Comparison of ENCODE assay signal across 8 cellular contexts in genomic region chr3:38138347-38139190, GRCh38. TPM values are rescaled to one million over a fixed set of nuclear protein-coding genes. Genes with fewer than 3 reads are reported as not detected.
A peak's percentile ranks its signal among the peaks of the same experiment; 100 is the strongest.
DNase-seq lines count a peak whose midpoint lies in the region; ATAC-seq and TF ChIP-seq lines count a peak whose summit lies in the region.

Gene MYD88 (plus strand): TSS chr3:38138661. CDS start chr3:38138701, 40 bp downstream.

- peak within 1 kb of the TSS; percentile 97 for H3K4me3 Mint-ChIP-seq in HFFc6

- DNase-seq in HFFc6: peak; percentile 48
- peak; percentile 27 for DNase-seq in NCI-H2227 treated with DMSO at 0.1 percent for 48 hours (lab: John Stamatoyannopoulos, UW)
- peak; percentile 88 for DNase-seq in activated CD4-positive, alpha-beta T cell treated with anti-CD3 and anti-CD28 coated beads for 48 hours
- DNase-seq in left colon: peak; percentile 88 to 96
- peak; percentile 81 for DNase-seq in stimulated activated CD4-positive, alpha-beta T cell treated with anti-CD3 and anti-CD28 coated beads, Interleukin-1b, Interleukin-23, amount 100 ng/mL, for 48 hours
- DNase-seq in inferior parietal cortex (ENCODE audit: extremely low spot score): no peak

- intact Hi-C loops in left colon (cut with DNase I, micrococcal nuclease): no loop called here

- peak within 1 kb of the TSS; percentile 99 for H3K4me3 ChIP-seq in GM12875 (ENCODE audit: low read depth, low read length)

- peak; percentile 62 for ATAC-seq in left colon

- peaks cover 3% of the 10 kb centered on the region for H3K27me3 Mint-ChIP-seq in HFFc6 (ENCODE audit: insufficient read depth)

- H3K4me1 Mint-ChIP-seq in HFFc6 (ENCODE audit: low read depth): peaks cover 49% of the 10 kb centered on the region

- peak within 1 kb of the TSS; percentile 93 for H3K27ac Mint-ChIP-seq in HFFc6

- peaks cover 12% of the 10 kb centered on the region for H3K36me3 Mint-ChIP-seq in HFFc6 (ENCODE audit: low read depth)

- no peak for TF ChIP-seq CTCF in GM12875 (IDR thresholded peaks at IDR 0.05; ENCODE audit: borderline replicate concordance, insufficient read depth, low read depth, low read length)
- TF ChIP-seq CTCF in HFFc6 (IDR thresholded peaks at IDR 0.05): no peak

- no peaks in the 10 kb centered on the region for H3K9me3 Mint-ChIP-seq in HFFc6

- H3K27ac ChIP-seq in cingulate gyrus (ENCODE audit: low read depth, low read length): peak within 1 kb of the TSS; percentile 83

RNA-seq across cellular contexts. Expression of gene MYD88, which starts in this region (rescaled TPM):
- total RNA-seq in HFFc6 (2021; fragmentation: NEBNext Ultra II Directional; extraction: Animal tissue kit (Norgen Biotek cat#: 25700)): 10 to 100 TPM; 25.1 to 31.9 (median 28.4) TPM
- total RNA-seq in left colon: 10 to 100 TPM; 66.1 to 76.4 TPM
